20 cellular contexts compared by ENCODE assay signal in the genomic region with DNA sequence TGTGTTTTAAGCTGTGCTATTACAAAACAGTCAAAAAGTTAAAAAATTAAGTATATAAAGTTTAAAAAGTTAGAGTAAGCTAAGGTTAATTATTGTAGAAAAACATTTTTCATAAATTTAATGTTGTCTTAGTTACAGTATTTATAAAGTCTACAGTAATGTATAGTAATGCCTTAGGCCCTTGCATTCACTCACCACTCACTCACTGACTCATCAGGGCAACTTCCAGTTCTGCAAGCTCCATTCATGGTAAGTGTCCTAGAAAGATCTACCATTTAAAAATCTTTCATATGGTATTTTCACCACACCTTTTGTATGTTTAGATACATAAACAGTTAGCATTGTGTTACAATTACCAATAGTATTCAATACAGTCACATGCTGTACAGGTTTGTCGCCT. TPM values are rescaled to one million over a fixed set of nuclear protein-coding genes. Genes with fewer than 3 reads are reported as not detected.
DNase-seq lines count a peak whose midpoint lies in the region; ATAC-seq, FAIRE-seq and TF ChIP-seq lines count a peak whose summit lies in the region.
"Had no signal": no experiment of that assay in that cellular context is flagged by ENCODE, and none has a peak within 500 bp of the region (broad histone marks: within the 10 kb centered on the region; RNA-seq: fewer than 3 reads in every experiment).

No MANE protein-coding gene starts in this region.

- H3K27ac ChIP-seq in RWPE1 (no peak overlapping the region), epithelial cell of prostate (no peak overlapping the region), kidney (ENCODE audit: low read depth in 2 of 2, low read length in 2 of 2) (no peak overlapping the region)
- H3K27ac ChIP-seq: A549, C4-2B had no signal

- intact Hi-C loops in kidney (cut with DNase I), result no loop called here

- no peaks in the 10 kb centered on the region for H3K4me1 ChIP-seq in kidney (ENCODE audit: control insufficient read depth in 1 of 2, insufficient read depth in 1 of 2, low read depth in 1 of 2, low read length in 2 of 2)
- H3K4me1 ChIP-seq: A549, BE2C, HAP-1 had no signal

- peaks cover 13 to 18% of the 10 kb centered on the region in 2 donors for H3K27me3 Mint-ChIP-seq in T-cell
- peaks cover 20% of the 10 kb centered on the region for H3K27me3 Mint-ChIP-seq in activated naive CD8-positive, alpha-beta T cell treated with anti-CD3 and anti-CD28 coated beads for 36 hours
- H3K27me3 Mint-ChIP-seq: IgD-negative memory B cell had no signal

- no peak overlapping the region for H3K9ac ChIP-seq in kidney (ENCODE audit: low read length in 2 of 2)

- no peaks in the 10 kb centered on the region for H3K36me3 Mint-ChIP-seq in T-cell
- no peaks in the 10 kb centered on the region for H3K36me3 Mint-ChIP-seq in activated naive CD8-positive, alpha-beta T cell treated with anti-CD3 and anti-CD28 coated beads for 36 hours
- H3K36me3 Mint-ChIP-seq: CD4-positive, alpha-beta memory T cell; IgD-negative memory B cell had no signal

- H3K4me3 ChIP-seq in MG63 (no peak overlapping the region), kidney (ENCODE audit: low read length in 2 of 2) (no peak overlapping the region)
- H3K4me3 ChIP-seq: A549, HAP-1 had no signal

- no peak overlapping the region for H3K27ac Mint-ChIP-seq in T-cell
- no peak overlapping the region for H3K27ac Mint-ChIP-seq in activated naive CD8-positive, alpha-beta T cell treated with anti-CD3 and anti-CD28 coated beads for 36 hours
- H3K27ac Mint-ChIP-seq: CD4-positive, alpha-beta memory T cell; IgD-negative memory B cell had no signal

- peaks cover 7% of the 10 kb centered on the region for H3K27me3 ChIP-seq in MG63

- TF ChIP-seq CTCF in RWPE1 (conservative IDR thresholded peaks at IDR 0.05; ENCODE audit: low read depth) (no peak), kidney (IDR thresholded peaks at IDR 0.05; ENCODE audit: borderline replicate concordance, extremely low read depth, insufficient read depth) (no peak)

- H3K36me3 ChIP-seq in MG63 (no peaks in the 10 kb centered on the region), kidney (ENCODE audit: control insufficient read depth in 1 of 2, insufficient read depth in 2 of 2, low read length in 2 of 2) (no peaks in the 10 kb centered on the region)
- H3K36me3 ChIP-seq: BE2C, HAP-1 had no signal

- H3K9me3 Mint-ChIP-seq in T-cell, result no peaks in the 10 kb centered on the region
- H3K9me3 Mint-ChIP-seq in activated naive CD8-positive, alpha-beta T cell treated with anti-CD3 and anti-CD28 coated beads for 36 hours, result no peaks in the 10 kb centered on the region
- H3K9me3 Mint-ChIP-seq: CD4-positive, alpha-beta memory T cell; IgD-negative memory B cell had no signal

- no peaks in the 10 kb centered on the region for H3K4me1 Mint-ChIP-seq in T-cell
- no peaks in the 10 kb centered on the region for H3K4me1 Mint-ChIP-seq in activated naive CD8-positive, alpha-beta T cell treated with anti-CD3 and anti-CD28 coated beads for 36 hours
- H3K4me1 Mint-ChIP-seq: CD4-positive, alpha-beta memory T cell; IgD-negative memory B cell had no signal

- FAIRE-seq in kidney (lab: Jason Lieb, UNC), result peak; percentile 74
- FAIRE-seq: A549, GM18507 had no signal

- POLR2A ChIA-PET in RWPE1 (lab: Yijun Ruan, JAX; ENCODE audit: low non-redundant PET) (interaction anchor here (0.5 kb wide), 1 partner anchor 31 kb away, joined by 3 read pairs; no protein-coding TSS in a partner anchor), T-cell (lab: Charles Lee) (no interaction called here)

- DNase-seq in MG63 (peak; percentile 7), RWPE1 (ENCODE audit: low spot score) (peak; percentile 17), epithelial cell of prostate (ENCODE audit: low read depth, low spot score) (peak; percentile 36), kidney (no peak), DMS 273 treated with DMSO at 0.1 percent for 48 hours (lab: John Stamatoyannopoulos, UW) (no peak), NCI-H69 (lab: John Stamatoyannopoulos, UW) (no peak), T-cell (no peak)
- DNase-seq in activated naive CD8-positive, alpha-beta T cell treated with anti-CD3 and anti-CD28 coated beads for 36 hours, result no peak
- DNase-seq: BE2C; CD4-positive, alpha-beta memory T cell; DND-41; GF-D8; GOT3 had no signal

- CTCF ChIA-PET in RWPE1 (lab: Yijun Ruan, JAX), result interaction anchor here (1.2 kb wide), 1 partner anchor 272 kb away, joined by 3 read pairs; no protein-coding TSS in a partner anchor
- CTCF ChIA-PET in T-cell (lab: Charles Lee), result interaction anchor here (0.6 to 3.0 kb wide), 5 partner anchors 10 to 276 kb away, joined by 3 to 7 read pairs (median 4); a partner anchor contains a TSS

- H3K4me3 Mint-ChIP-seq in T-cell, result no peak overlapping the region
- H3K4me3 Mint-ChIP-seq in activated naive CD8-positive, alpha-beta T cell treated with anti-CD3 and anti-CD28 coated beads for 36 hours, result no peak overlapping the region
- H3K4me3 Mint-ChIP-seq: CD4-positive, alpha-beta memory T cell; IgD-negative memory B cell had no signal

- ATAC-seq in T-cell (replicated peaks in 1 of 4), result no peak
- ATAC-seq: A549 had no signal

- H3K9me3 ChIP-seq in MG63 (no peaks in the 10 kb centered on the region), kidney (ENCODE audit: control insufficient read depth in 1 of 2, low read length in 2 of 2) (no peaks in the 10 kb centered on the region)
- H3K9me3 ChIP-seq: A549, BE2C, HAP-1 had no signal

RNA-seq across cellular contexts. Expression of a gene that starts 15.1 kb away (rescaled TPM):
- total RNA-seq in MG63 (2014; rRNA removed; shearing (Covaris generic); ENCODE audit: low replicate concordance), result not detected in 2 replicates
- 607 TPM for total RNA-seq in kidney
- 489 TPM for polyA plus RNA-seq in kidney (ENCODE audit: insufficient read depth, low read depth, low replicate concordance)
- 100 to 1,000 TPM in 1 of 5 donors, 10 to 100 TPM in 4; 41.1 to 131 (median 47.9) TPM for total RNA-seq in T-cell
- 10 to 100 TPM in 1 of 2 experiments, 1 to 10 TPM in 1; 9.8 to 12.2 TPM for total RNA-seq in activated naive CD8-positive, alpha-beta T cell treated with anti-CD3 and anti-CD28 coated beads for 36 hours
- polyA plus RNA-seq: A549, AG04450 had no signal

RNA-seq across cellular contexts. Expression of a gene that starts 17.6 kb away (rescaled TPM):
- not detected in 2 replicates for total RNA-seq in MG63 (2014; rRNA removed; shearing (Covaris generic); ENCODE audit: low replicate concordance)
- total RNA-seq in kidney (not detected), T-cell (not detected)
- not detected for polyA plus RNA-seq in kidney (ENCODE audit: insufficient read depth, low read depth, low replicate concordance)
- not detected for total RNA-seq in activated naive CD8-positive, alpha-beta T cell treated with anti-CD3 and anti-CD28 coated beads for 36 hours
- total RNA-seq: CD4-positive, alpha-beta memory T cell; HT1080 had no signal
- polyA plus RNA-seq: A549; AG04450; CD4-positive, alpha-beta memory T cell; IgD-negative memory B cell had no signal

RNA-seq across cellular contexts. Expression of a gene that starts 52.9 kb away (rescaled TPM):
- total RNA-seq in MG63 (2014; rRNA removed; shearing (Covaris generic); ENCODE audit: low replicate concordance), result not detected in 2 replicates
- not detected for total RNA-seq in kidney
- not detected for polyA plus RNA-seq in kidney (ENCODE audit: insufficient read depth, low read depth, low replicate concordance)
- not detected for total RNA-seq in T-cell
- not detected for total RNA-seq in activated naive CD8-positive, alpha-beta T cell treated with anti-CD3 and anti-CD28 coated beads for 36 hours
- total RNA-seq: CD4-positive, alpha-beta memory T cell; HT1080 had no signal
- polyA plus RNA-seq: A549; AG04450; CD4-positive, alpha-beta memory T cell had no signal

Comparison
In these comparisons a context has a peak if more than half of its experiments do, and no peak if none do; other contexts are left out.
1. DNase-seq: peak in MG63 (single experiment), RWPE1 (single experiment) and epithelial cell of prostate (single experiment); none in kidney (single experiment), DMS 273 treated with DMSO at 0.1 percent for 48 hours (single experiment), NCI-H69 (single experiment), T-cell (0 of 34) and activated naive CD8-positive, alpha-beta T cell treated with anti-CD3 and anti-CD28 coated beads for 36 hours (single experiment).
2. RNA of a gene that starts 15.1 kb away (total RNA-seq): 607 TPM in kidney (single experiment), 41.1 to 131 TPM in T-cell and 9.8 to 12.2 TPM in activated naive CD8-positive, alpha-beta T cell treated with anti-CD3 and anti-CD28 coated beads for 36 hours; not detected in MG63; every median in the first group is over 10 times any median in the second.